17 cellular contexts compared by ENCODE assay signal in genomic region chr12:127113945-127114344, GRCh38.
DNase-seq lines count a peak whose midpoint lies in the region; ATAC-seq, FAIRE-seq and TF ChIP-seq lines count a peak whose summit lies in the region.
"Had no signal": no experiment of that assay in that cellular context is flagged by ENCODE, and none has a peak within 500 bp of the region (broad histone marks: within the 10 kb centered on the region; RNA-seq: fewer than 3 reads in every experiment).

No MANE protein-coding gene starts in this region.

- TF ChIP-seq EP300 in tibial nerve (IDR thresholded peaks at IDR 0.05), result no peak

- no peak overlapping the region for H3K4me3 ChIP-seq in mammary epithelial cell (replicated peaks in 1 of 3; ENCODE audit: insufficient read depth in 1 of 3, low read depth in 2 of 3, low read length in 3 of 3)
- no peak overlapping the region for H3K4me3 ChIP-seq in endothelial cell of umbilical vein (replicated peaks in 1 of 3; ENCODE audit: insufficient read depth in 1 of 3, low read depth in 1 of 3, low read length in 3 of 3)
- H3K4me3 ChIP-seq in osteoblast (ENCODE audit: insufficient read depth, low read length), result no peak overlapping the region
- no peak overlapping the region for H3K4me3 ChIP-seq in tibial nerve
- H3K4me3 ChIP-seq: BLaER1 treated with 17β-estradiol and CSF1 and Interleukin-3, amounts not matched to agents 10 nM and 100 nM; HAP-1 had no signal

- no peaks in the 10 kb centered on the region for H3K9me1 ChIP-seq in endothelial cell of umbilical vein (replicated peaks; ENCODE audit: control insufficient read depth, extremely low read depth, insufficient read depth, low read length)

- no peak for TF ChIP-seq CTCF in mammary epithelial cell (conservative IDR thresholded peaks at IDR 0.05 in 1 of 2, IDR thresholded peaks at IDR 0.05 in 1 of 2; ENCODE audit: extremely low read depth in 1 of 2, insufficient read depth in 1 of 2, low read depth in 1 of 2, low read length in 2 of 2)
- no peak for TF ChIP-seq CTCF in MCF 10A (IDR thresholded peaks at IDR 0.05; ENCODE audit: unreplicated experiment)
- TF ChIP-seq CTCF in WTC11 (IDR thresholded peaks at IDR 0.05), result no peak
- TF ChIP-seq CTCF in endothelial cell of umbilical vein (IDR thresholded peaks at IDR 0.05; ENCODE audit: extremely low read depth in 1 of 2, insufficient read depth in 1 of 2, low read depth in 1 of 2, low read length in 2 of 2), result no peak
- TF ChIP-seq CTCF in osteoblast (IDR thresholded peaks at IDR 0.05; ENCODE audit: extremely low read depth, low read depth, low read length), result no peak
- TF ChIP-seq CTCF in tibial nerve (IDR thresholded peaks at IDR 0.05), result no peak

- H3K4me1 Mint-ChIP-seq in MCF 10A (ENCODE audit: insufficient read depth, unreplicated experiment) (peaks cover 17% of the 10 kb centered on the region), WTC11 (0 out of 2 replicates have a peak, but pooled peaks cover 3% of the 10 kb centered on the region)
- H3K4me1 Mint-ChIP-seq in activated T-cell treated with anti-CD3 and anti-CD28 coated beads, Interleukin-2, amount 50 U/mL, for 24 hours (ENCODE audit: low read depth), result no peaks in the 10 kb centered on the region
- H3K4me1 Mint-ChIP-seq: CD4-positive, CD25-positive, alpha-beta regulatory T cell had no signal

- no peaks in the 10 kb centered on the region for H3K27me3 ChIP-seq in mammary epithelial cell (ENCODE audit: insufficient read depth, low read length)
- H3K27me3 ChIP-seq in endothelial cell of umbilical vein (ENCODE audit: control insufficient read depth in 2 of 2, insufficient read depth in 2 of 2, low read length in 2 of 2), result no peaks in the 10 kb centered on the region
- no peaks in the 10 kb centered on the region for H3K27me3 ChIP-seq in osteoblast (ENCODE audit: insufficient read depth, low read length)
- H3K27me3 ChIP-seq in tibial nerve, result no peaks in the 10 kb centered on the region
- H3K27me3 ChIP-seq: BLaER1 treated with 17β-estradiol and CSF1 and Interleukin-3, amounts not matched to agents 10 nM and 100 nM had no signal

- no peaks in the 10 kb centered on the region for H3K36me3 Mint-ChIP-seq in MCF 10A (ENCODE audit: insufficient read depth, unreplicated experiment)
- peaks cover 65% of the 10 kb centered on the region for H3K36me3 Mint-ChIP-seq in WTC11
- no peaks in the 10 kb centered on the region for H3K36me3 Mint-ChIP-seq in activated T-cell treated with anti-CD3 and anti-CD28 coated beads, Interleukin-2, amount 50 U/mL, for 24 hours (ENCODE audit: low read depth)
- H3K36me3 Mint-ChIP-seq: CD4-positive, CD25-positive, alpha-beta regulatory T cell had no signal

- H2AFZ ChIP-seq in mammary epithelial cell (ENCODE audit: low read depth, low read length) (peak overlapping the region; percentile 34), endothelial cell of umbilical vein (ENCODE audit: low read depth, low read length) (no peak overlapping the region), osteoblast (ENCODE audit: low read length) (peak overlapping the region; percentile 43)

- no peak overlapping the region for H3K9ac ChIP-seq in mammary epithelial cell (ENCODE audit: insufficient read depth, low read length)
- no peak overlapping the region for H3K9ac ChIP-seq in endothelial cell of umbilical vein (replicated peaks; ENCODE audit: extremely low read depth, insufficient read depth, low read length)
- H3K9ac ChIP-seq: BLaER1 treated with 17β-estradiol and CSF1 and Interleukin-3, amounts not matched to agents 10 nM and 100 nM had no signal

- intact Hi-C loops in mammary epithelial cell (cut with micrococcal nuclease) (no loop called here), MCF 10A (cut with micrococcal nuclease) (no loop called here), endothelial cell of umbilical vein (cut with micrococcal nuclease) (no loop called here)

- DNase-seq in mammary epithelial cell, result no peak
- DNase-seq in MCF 10A (ENCODE audit: unreplicated experiment), result no peak
- no peak for DNase-seq in WTC11 (ENCODE audit: low spot score)
- no peak for DNase-seq in endothelial cell of umbilical vein (ENCODE audit: low read depth, low spot score)
- no peak for DNase-seq in osteoblast (ENCODE audit: insufficient read length, low spot score, missing footprints)
- DNase-seq in activated T-cell treated with anti-CD3 and anti-CD28 coated beads, Interleukin-2, amount 50 U/mL, for 24 hours, result no peak
- DNase-seq in tibial nerve (ENCODE audit: low spot score in 2 of 2), result no peak
- DNase-seq in mucosa of gallbladder (ENCODE audit: low spot score), result no peak
- DNase-seq: 8988T; ACHN; CD4-positive, CD25-positive, alpha-beta regulatory T cell; DMS53; GF-D8 had no signal

- H3K36me3 ChIP-seq in mammary epithelial cell (ENCODE audit: insufficient read depth, low read length) (no peaks in the 10 kb centered on the region), endothelial cell of umbilical vein (ENCODE audit: control insufficient read depth in 2 of 2, extremely low read depth in 1 of 2, insufficient read depth in 2 of 2, low read length in 2 of 2) (no peaks in the 10 kb centered on the region), osteoblast (ENCODE audit: insufficient read depth, low read length) (no peaks in the 10 kb centered on the region), tibial nerve (no peaks in the 10 kb centered on the region)
- H3K36me3 ChIP-seq: BLaER1 treated with 17β-estradiol and CSF1 and Interleukin-3, amounts not matched to agents 10 nM and 100 nM; HAP-1 had no signal

- FAIRE-seq in endothelial cell of umbilical vein (lab: Jason Lieb, UNC), result peak; percentile 31
- FAIRE-seq: GM19239, HepG2 had no signal

- 0 out of 2 replicates have a peak, but pooled peaks have one; percentile 22 for ATAC-seq in WTC11
- ATAC-seq: HepG2 had no signal

- H3K9me3 ChIP-seq in mammary epithelial cell (replicated peaks; ENCODE audit: insufficient read depth, low read length) (no peaks in the 10 kb centered on the region), endothelial cell of umbilical vein (replicated peaks; ENCODE audit: control insufficient read depth, insufficient read depth, low read length) (no peaks in the 10 kb centered on the region), osteoblast (ENCODE audit: low read depth, low read length) (no peaks in the 10 kb centered on the region), tibial nerve (no peaks in the 10 kb centered on the region)
- H3K9me3 ChIP-seq: BLaER1 treated with 17β-estradiol and CSF1 and Interleukin-3, amounts not matched to agents 10 nM and 100 nM; HAP-1 had no signal

- H3K4me1 ChIP-seq in mammary epithelial cell (ENCODE audit: insufficient read depth, low read length), result no peaks in the 10 kb centered on the region
- no peaks in the 10 kb centered on the region for H3K4me1 ChIP-seq in endothelial cell of umbilical vein (ENCODE audit: control insufficient read depth, extremely low read depth, insufficient read depth, low read length)
- H3K4me1 ChIP-seq in osteoblast (ENCODE audit: insufficient read depth, low read length), result no peaks in the 10 kb centered on the region
- no peaks in the 10 kb centered on the region for H3K4me1 ChIP-seq in tibial nerve
- H3K4me1 ChIP-seq: BLaER1 treated with 17β-estradiol and CSF1 and Interleukin-3, amounts not matched to agents 10 nM and 100 nM; HAP-1 had no signal

- H4K20me1 ChIP-seq in mammary epithelial cell (ENCODE audit: insufficient read depth, low read length), result no peaks in the 10 kb centered on the region
- H4K20me1 ChIP-seq in endothelial cell of umbilical vein (replicated peaks; ENCODE audit: control insufficient read depth, extremely low read depth, insufficient read depth, low read length), result no peaks in the 10 kb centered on the region
- no peaks in the 10 kb centered on the region for H4K20me1 ChIP-seq in osteoblast (ENCODE audit: insufficient read depth, low read length)
- H4K20me1 ChIP-seq: BLaER1 treated with 17β-estradiol and CSF1 and Interleukin-3, amounts not matched to agents 10 nM and 100 nM had no signal

- no peak for TF ChIP-seq POLR2A in endothelial cell of umbilical vein (IDR thresholded peaks at IDR 0.05; ENCODE audit: low read depth, low read length)
- no peak for TF ChIP-seq POLR2A in tibial nerve (IDR thresholded peaks at IDR 0.05)

- H3K79me2 ChIP-seq in mammary epithelial cell (ENCODE audit: insufficient read depth, low read length), result no peaks in the 10 kb centered on the region
- no peaks in the 10 kb centered on the region for H3K79me2 ChIP-seq in endothelial cell of umbilical vein (ENCODE audit: control insufficient read depth, insufficient read depth, low read length)
- no peaks in the 10 kb centered on the region for H3K79me2 ChIP-seq in osteoblast (ENCODE audit: insufficient read depth, low read length)

- POLR2A ChIA-PET in MCF 10A (lab: Yijun Ruan, JAX) (interaction anchor here (0.5 kb wide), 1 partner anchor 177 kb away, joined by 3 read pairs; no protein-coding TSS in a partner anchor), WTC11 (lab: Charles Lee) (no interaction called here), endothelial cell of umbilical vein (lab: Charles Lee) (no interaction called here)

- dilution Hi-C loops in mammary epithelial cell (cut with HindIII; ENCODE audit: low sequenced_read_pairs) (no loop called here), endothelial cell of umbilical vein (cut with MboI; ENCODE audit: extremely low pct_ligation_motif_present, low sequenced_read_pairs) (no loop called here)

- no peaks in the 10 kb centered on the region for H3K27me3 Mint-ChIP-seq in MCF 10A (ENCODE audit: insufficient read depth, unreplicated experiment)
- H3K27me3 Mint-ChIP-seq in WTC11 (ENCODE audit: low read depth), result peaks cover under 1% of the 10 kb centered on the region
- peaks cover 30% of the 10 kb centered on the region for H3K27me3 Mint-ChIP-seq in activated T-cell treated with anti-CD3 and anti-CD28 coated beads, Interleukin-2, amount 50 U/mL, for 24 hours

- WGBS in mammary epithelial cell (ENCODE audit: low coverage, missing lambda C conversion rate), result 59% methylated on average over 2 of the region's 2 CpGs
- WGBS in tibial nerve, 2 donors, result 53 to 55% methylated on average over 2 of the region's 2 CpGs

- H3K4me3 Mint-ChIP-seq in MCF 10A (ENCODE audit: unreplicated experiment) (no peak overlapping the region), WTC11 (no peak overlapping the region)
- H3K4me3 Mint-ChIP-seq in activated T-cell treated with anti-CD3 and anti-CD28 coated beads, Interleukin-2, amount 50 U/mL, for 24 hours, result no peak overlapping the region
- H3K4me3 Mint-ChIP-seq: CD4-positive, CD25-positive, alpha-beta regulatory T cell had no signal

- BruUV-seq in mammary epithelial cell (replicated peaks; lab: Mats Ljungman, UMichigan) (no TSS peak), MCF 10A (replicated peaks; lab: Mats Ljungman, UMichigan) (no TSS peak), endothelial cell of umbilical vein (replicated peaks; lab: Mats Ljungman, UMichigan) (no TSS peak)

- in situ Hi-C loops in mammary epithelial cell (cut with MboI; ENCODE audit: low sequenced_read_pairs in 2 of 2), result no loop called here

- H3K27ac ChIP-seq in mammary epithelial cell (ENCODE audit: insufficient read depth, low read depth, low read length), result no peak overlapping the region
- H3K27ac ChIP-seq in endothelial cell of umbilical vein (ENCODE audit: insufficient read depth, low read depth, low read length), result no peak overlapping the region
- H3K27ac ChIP-seq in osteoblast (ENCODE audit: low read depth, low read length), result no peak overlapping the region
- H3K27ac ChIP-seq in tibial nerve, result no peak overlapping the region
- H3K27ac ChIP-seq: BLaER1 treated with 17β-estradiol and CSF1 and Interleukin-3, amounts not matched to agents 10 nM and 100 nM had no signal

- H3K4me2 ChIP-seq in mammary epithelial cell (ENCODE audit: insufficient read depth, low read depth, low read length), result no peak overlapping the region
- H3K4me2 ChIP-seq in endothelial cell of umbilical vein (ENCODE audit: insufficient read depth, low read length), result no peak overlapping the region
- H3K4me2 ChIP-seq in osteoblast (ENCODE audit: insufficient read depth, low read length), result no peak overlapping the region
- H3K4me2 ChIP-seq: BLaER1 treated with 17β-estradiol and CSF1 and Interleukin-3, amounts not matched to agents 10 nM and 100 nM had no signal

- CTCF ChIA-PET in mammary epithelial cell (lab: Charles Lee; ENCODE audit: low non-redundant PET), result no interaction called here
- CTCF ChIA-PET in MCF 10A (lab: Yijun Ruan, JAX), result interaction anchor here (1.1 kb wide), 2 partner anchors 8 to 180 kb away, joined by 4 to 5 read pairs; no protein-coding TSS in a partner anchor
- CTCF ChIA-PET in WTC11 (lab: Charles Lee), result interaction anchor here (1.3 kb wide), 1 partner anchor 267 kb away, joined by 3 read pairs; no protein-coding TSS in a partner anchor
- CTCF ChIA-PET in endothelial cell of umbilical vein (lab: Charles Lee), result no interaction called here

- H3K9me3 Mint-ChIP-seq in MCF 10A (ENCODE audit: unreplicated experiment), result no peaks in the 10 kb centered on the region
- peaks cover 70% of the 10 kb centered on the region for H3K9me3 Mint-ChIP-seq in WTC11
- H3K9me3 Mint-ChIP-seq in activated T-cell treated with anti-CD3 and anti-CD28 coated beads, Interleukin-2, amount 50 U/mL, for 24 hours, result no peaks in the 10 kb centered on the region

- H3K27ac Mint-ChIP-seq in MCF 10A (ENCODE audit: low read depth, unreplicated experiment) (no peak overlapping the region), WTC11 (no peak overlapping the region)
- H3K27ac Mint-ChIP-seq in activated T-cell treated with anti-CD3 and anti-CD28 coated beads, Interleukin-2, amount 50 U/mL, for 24 hours, result no peak overlapping the region
- H3K27ac Mint-ChIP-seq: CD4-positive, CD25-positive, alpha-beta regulatory T cell had no signal

Comparison
In these comparisons a context has a peak if more than half of its experiments do, and no peak if none do; other contexts are left out.
1. CTCF ChIA-PET loops: an anchor here in MCF 10A (1.1 kb wide) and WTC11 (1.3 kb wide); none called in mammary epithelial cell and endothelial cell of umbilical vein.